In genomic region chr12:47224563-47225133, GRCh38 we compare ENCODE assay signal across 1 cellular context.
TF ChIP-seq lines count a peak whose summit lies in the region.

No MANE protein-coding gene starts in this region.

TF ChIP-seq in A549, 52 proteins besides CTCF, POLR2A, EP300 and RAD21 (continued from another document):
- TF ChIP-seq, protein P1, sequence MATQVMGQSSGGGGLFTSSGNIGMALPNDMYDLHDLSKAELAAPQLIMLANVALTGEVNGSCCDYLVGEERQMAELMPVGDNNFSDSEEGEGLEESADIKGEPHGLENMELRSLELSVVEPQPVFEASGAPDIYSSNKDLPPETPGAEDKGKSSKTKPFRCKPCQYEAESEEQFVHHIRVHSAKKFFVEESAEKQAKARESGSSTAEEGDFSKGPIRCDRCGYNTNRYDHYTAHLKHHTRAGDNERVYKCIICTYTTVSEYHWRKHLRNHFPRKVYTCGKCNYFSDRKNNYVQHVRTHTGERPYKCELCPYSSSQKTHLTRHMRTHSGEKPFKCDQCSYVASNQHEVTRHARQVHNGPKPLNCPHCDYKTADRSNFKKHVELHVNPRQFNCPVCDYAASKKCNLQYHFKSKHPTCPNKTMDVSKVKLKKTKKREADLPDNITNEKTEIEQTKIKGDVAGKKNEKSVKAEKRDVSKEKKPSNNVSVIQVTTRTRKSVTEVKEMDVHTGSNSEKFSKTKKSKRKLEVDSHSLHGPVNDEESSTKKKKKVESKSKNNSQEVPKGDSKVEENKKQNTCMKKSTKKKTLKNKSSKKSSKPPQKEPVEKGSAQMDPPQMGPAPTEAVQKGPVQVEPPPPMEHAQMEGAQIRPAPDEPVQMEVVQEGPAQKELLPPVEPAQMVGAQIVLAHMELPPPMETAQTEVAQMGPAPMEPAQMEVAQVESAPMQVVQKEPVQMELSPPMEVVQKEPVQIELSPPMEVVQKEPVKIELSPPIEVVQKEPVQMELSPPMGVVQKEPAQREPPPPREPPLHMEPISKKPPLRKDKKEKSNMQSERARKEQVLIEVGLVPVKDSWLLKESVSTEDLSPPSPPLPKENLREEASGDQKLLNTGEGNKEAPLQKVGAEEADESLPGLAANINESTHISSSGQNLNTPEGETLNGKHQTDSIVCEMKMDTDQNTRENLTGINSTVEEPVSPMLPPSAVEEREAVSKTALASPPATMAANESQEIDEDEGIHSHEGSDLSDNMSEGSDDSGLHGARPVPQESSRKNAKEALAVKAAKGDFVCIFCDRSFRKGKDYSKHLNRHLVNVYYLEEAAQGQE (IDR thresholded peaks at IDR 0.05) = no peak
- no peak for TF ChIP-seq GATA3 (IDR thresholded peaks at IDR 0.05; ENCODE audit: borderline replicate concordance)
- no peak for TF ChIP-seq PHF8 (IDR thresholded peaks at IDR 0.05; ENCODE audit: borderline replicate concordance, low read depth)
- TF ChIP-seq ZC3H11A (IDR thresholded peaks at IDR 0.05) = no peak
- TF ChIP-seq SREBF2 (IDR thresholded peaks at IDR 0.05) = no peak
- TF ChIP-seq, protein P2, sequence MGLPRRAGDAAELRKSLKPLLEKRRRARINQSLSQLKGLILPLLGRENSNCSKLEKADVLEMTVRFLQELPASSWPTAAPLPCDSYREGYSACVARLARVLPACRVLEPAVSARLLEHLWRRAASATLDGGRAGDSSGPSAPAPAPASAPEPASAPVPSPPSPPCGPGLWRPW (IDR thresholded peaks at IDR 0.05) = no peak
- TF ChIP-seq POLR2AphosphoS2 (conservative IDR thresholded peaks at IDR 0.05; ENCODE audit: low read length) = no peak
- no peak for TF ChIP-seq ZFP36 (IDR thresholded peaks at IDR 0.05; ENCODE audit: borderline replicate concordance, partially characterized antibody)
- TF ChIP-seq MAX (IDR thresholded peaks at IDR 0.05) = peak; percentile 37; the same call in 1 of the 2 replicates
- no peak for TF ChIP-seq HMGXB4 (CRISPR knock-in tag; IDR thresholded peaks at IDR 0.05; ENCODE audit: borderline replicate concordance)
- TF ChIP-seq SMC3 (IDR thresholded peaks at IDR 0.05) = no peak
- no peak for TF ChIP-seq NPAS2 (CRISPR knock-in tag; IDR thresholded peaks at IDR 0.05; ENCODE audit: borderline replicate concordance)
- TF ChIP-seq HEYL (CRISPR knock-in tag; IDR thresholded peaks at IDR 0.05) = no peak
- TF ChIP-seq FOSL2 (IDR thresholded peaks at IDR 0.05) = no peak
- no peak for TF ChIP-seq FOSL2 (CRISPR knock-in tag; IDR thresholded peaks at IDR 0.05)
- TF ChIP-seq RFX5 (IDR thresholded peaks at IDR 0.05) = no peak
- TF ChIP-seq TP53 (CRISPR knock-in tag; IDR thresholded peaks at IDR 0.05) = peak; percentile 71; the same call in 1 of the 2 replicates
- 0 out of 2 replicates have a peak, but pooled peaks have one; percentile 41 for TF ChIP-seq BHLHE40 (IDR thresholded peaks at IDR 0.05; ENCODE audit: low read depth, low read length)
- no peak for TF ChIP-seq EHMT2 (IDR thresholded peaks at IDR 0.05; ENCODE audit: low read depth)
- TF ChIP-seq ESRRA (IDR thresholded peaks at IDR 0.05; ENCODE audit: borderline replicate concordance, low read length) = no peak
- TF ChIP-seq NR3C1 (IDR thresholded peaks at IDR 0.05) = no peak
- TF ChIP-seq MYC (IDR thresholded peaks at IDR 0.05; ENCODE audit: borderline replicate concordance, low read length) = 0 out of 2 replicates have a peak, but pooled peaks have one; percentile 58
- TF ChIP-seq, protein P3, sequence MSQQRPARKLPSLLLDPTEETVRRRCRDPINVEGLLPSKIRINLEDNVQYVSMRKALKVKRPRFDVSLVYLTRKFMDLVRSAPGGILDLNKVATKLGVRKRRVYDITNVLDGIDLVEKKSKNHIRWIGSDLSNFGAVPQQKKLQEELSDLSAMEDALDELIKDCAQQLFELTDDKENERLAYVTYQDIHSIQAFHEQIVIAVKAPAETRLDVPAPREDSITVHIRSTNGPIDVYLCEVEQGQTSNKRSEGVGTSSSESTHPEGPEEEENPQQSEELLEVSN (IDR thresholded peaks at IDR 0.05; ENCODE audit: borderline replicate concordance, low read depth) = no peak
- TF ChIP-seq TFCP2L1 (CRISPR knock-in tag; IDR thresholded peaks at IDR 0.05) = 0 out of 2 replicates have a peak, but pooled peaks have one; percentile 39
- no peak for TF ChIP-seq CBX2 (IDR thresholded peaks at IDR 0.05; ENCODE audit: borderline replicate concordance, low read depth)
- TF ChIP-seq HOXB5 (CRISPR knock-in tag; IDR thresholded peaks at IDR 0.05) = no peak
- no peak for TF ChIP-seq KDM1A (IDR thresholded peaks at IDR 0.05; ENCODE audit: low read depth)
- TF ChIP-seq, protein P4, sequence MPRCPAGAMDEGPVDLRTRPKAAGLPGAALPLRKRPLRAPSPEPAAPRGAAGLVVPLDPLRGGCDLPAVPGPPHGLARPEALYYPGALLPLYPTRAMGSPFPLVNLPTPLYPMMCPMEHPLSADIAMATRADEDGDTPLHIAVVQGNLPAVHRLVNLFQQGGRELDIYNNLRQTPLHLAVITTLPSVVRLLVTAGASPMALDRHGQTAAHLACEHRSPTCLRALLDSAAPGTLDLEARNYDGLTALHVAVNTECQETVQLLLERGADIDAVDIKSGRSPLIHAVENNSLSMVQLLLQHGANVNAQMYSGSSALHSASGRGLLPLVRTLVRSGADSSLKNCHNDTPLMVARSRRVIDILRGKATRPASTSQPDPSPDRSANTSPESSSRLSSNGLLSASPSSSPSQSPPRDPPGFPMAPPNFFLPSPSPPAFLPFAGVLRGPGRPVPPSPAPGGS (IDR thresholded peaks at IDR 0.05) = no peak
- 0 out of 2 replicates have a peak, but pooled peaks have one; percentile 9 for TF ChIP-seq FOXS1 (CRISPR knock-in tag; IDR thresholded peaks at IDR 0.05)
- TF ChIP-seq RCOR1 (IDR thresholded peaks at IDR 0.05; ENCODE audit: low read depth, low read length) = no peak
- no peak for TF ChIP-seq ELK1 (IDR thresholded peaks at IDR 0.05; ENCODE audit: low read depth, low read length)
- TF ChIP-seq JUN (IDR thresholded peaks at IDR 0.05) = peak; percentile 49 to 65; a peak in 3 of 5 replicates
- TF ChIP-seq, protein P5, sequence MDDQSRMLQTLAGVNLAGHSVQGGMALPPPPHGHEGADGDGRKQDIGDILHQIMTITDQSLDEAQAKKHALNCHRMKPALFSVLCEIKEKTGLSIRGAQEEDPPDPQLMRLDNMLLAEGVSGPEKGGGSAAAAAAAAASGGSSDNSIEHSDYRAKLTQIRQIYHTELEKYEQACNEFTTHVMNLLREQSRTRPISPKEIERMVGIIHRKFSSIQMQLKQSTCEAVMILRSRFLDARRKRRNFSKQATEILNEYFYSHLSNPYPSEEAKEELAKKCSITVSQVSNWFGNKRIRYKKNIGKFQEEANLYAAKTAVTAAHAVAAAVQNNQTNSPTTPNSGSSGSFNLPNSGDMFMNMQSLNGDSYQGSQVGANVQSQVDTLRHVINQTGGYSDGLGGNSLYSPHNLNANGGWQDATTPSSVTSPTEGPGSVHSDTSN (IDR thresholded peaks at IDR 0.05) = no peak
- no peak for TF ChIP-seq NFE2L2 (conservative IDR thresholded peaks at IDR 0.05; ENCODE audit: low read length)
- TF ChIP-seq RARB (CRISPR knock-in tag; IDR thresholded peaks at IDR 0.05) = no peak
- peak; percentile 13 for TF ChIP-seq MAFK (IDR thresholded peaks at IDR 0.05; ENCODE audit: partially characterized antibody)
- no peak for TF ChIP-seq RNF2 (IDR thresholded peaks at IDR 0.05; ENCODE audit: borderline replicate concordance, low read depth)
- TF ChIP-seq EHF (CRISPR knock-in tag; IDR thresholded peaks at IDR 0.05) = peak; percentile 71
- TF ChIP-seq CEBPB (IDR thresholded peaks at IDR 0.05) = no peak
- TF ChIP-seq CHD4 (IDR thresholded peaks at IDR 0.05; ENCODE audit: borderline replicate concordance) = no peak
